1 cellular context compared by ENCODE assay signal in genomic region chr14:69318901-69319475, GRCh38.
TF ChIP-seq lines count a peak whose summit lies in the region.

No MANE protein-coding gene starts in this region.

TF ChIP-seq in WTC11, 78 proteins besides CTCF, POLR2A, EP300 and RAD21 (continued from another document):
- TF ChIP-seq STAT6 (CRISPR knock-in tag; conservative IDR thresholded peaks at IDR 0.05; ENCODE audit: low read depth), result no peak
- no peak for TF ChIP-seq ZBTB21 (CRISPR knock-in tag; IDR thresholded peaks at IDR 0.05; ENCODE audit: borderline replicate concordance)
- no peak for TF ChIP-seq GTF2I (CRISPR knock-in tag; conservative IDR thresholded peaks at IDR 0.05)
- no peak for TF ChIP-seq GABPB1 (CRISPR knock-in tag; IDR thresholded peaks at IDR 0.05)
